ENCODE assay signal across 14 cellular contexts in the genomic region with DNA sequence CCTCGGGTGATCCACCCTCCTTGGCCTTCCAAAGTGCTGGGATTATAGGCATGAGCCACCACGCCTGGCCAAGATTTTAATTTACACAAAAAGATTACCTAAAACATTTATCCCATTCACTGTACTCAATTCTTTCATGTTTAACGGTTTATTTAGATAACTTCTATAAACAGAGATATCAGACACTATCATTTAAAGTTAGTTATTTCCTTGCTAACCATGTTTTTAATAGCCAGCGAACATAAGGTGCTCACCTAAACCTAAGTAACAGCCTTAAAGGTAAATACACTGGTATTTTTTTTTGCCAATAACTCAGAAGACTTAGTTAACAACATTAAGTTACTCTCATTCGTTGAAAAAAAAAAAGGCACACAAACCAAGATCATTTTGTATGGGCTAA.
A peak's percentile ranks its signal among the peaks of the same experiment; 100 is the strongest.
DNase-seq lines count a peak whose midpoint lies in the region; ATAC-seq, FAIRE-seq and TF ChIP-seq lines count a peak whose summit lies in the region.
"Had no signal": no experiment of that assay in that cellular context is flagged by ENCODE, and none has a peak within 500 bp of the region (broad histone marks: within the 10 kb centered on the region; RNA-seq: fewer than 3 reads in every experiment).

No MANE protein-coding gene starts in this region.

- H3K36me3 ChIP-seq in DOHH2 (ENCODE audit: control insufficient read depth, low read length), result peaks cover 20% of the 10 kb centered on the region
- no peaks in the 10 kb centered on the region for H3K36me3 ChIP-seq in pancreas

- no peaks in the 10 kb centered on the region for H3K9me2 ChIP-seq in DOHH2 (replicated peaks; ENCODE audit: control insufficient read depth, low read length)

- no peaks in the 10 kb centered on the region for H3K9me3 Mint-ChIP-seq in endothelial cell (ENCODE audit: unreplicated experiment)
- H3K9me3 Mint-ChIP-seq: CD4-positive, CD25-positive, alpha-beta regulatory T cell; H9; HFFc6 had no signal

- H3K4me2 ChIP-seq in DOHH2 (ENCODE audit: low read length), result peak overlapping the region; percentile 43

- H3K4me3 ChIP-seq in DOHH2 (ENCODE audit: low read length), result no peak overlapping the region
- no peak overlapping the region for H3K4me3 ChIP-seq in LNCaP clone FGC (ENCODE audit: low read depth, low read length)
- no peak overlapping the region for H3K4me3 ChIP-seq in pancreas

- FAIRE-seq in pancreas (lab: Jason Lieb, UNC), result no peak
- FAIRE-seq: A204.1, GM18507 had no signal

- H3K27ac Mint-ChIP-seq in endothelial cell (ENCODE audit: unreplicated experiment), result peak overlapping the region; percentile 17
- H3K27ac Mint-ChIP-seq: CD4-positive, CD25-positive, alpha-beta regulatory T cell; HFFc6 had no signal

- 35 to 36% methylated on average over 5 of the region's 5 CpGs for WGBS in pancreas, 2 donors

- no peaks in the 10 kb centered on the region for H3K27me3 ChIP-seq in DOHH2 (ENCODE audit: control insufficient read depth, low read length)
- no peaks in the 10 kb centered on the region for H3K27me3 ChIP-seq in pancreas

- 0 out of 2 replicates have a peak, but pooled peaks cover 4% of the 10 kb centered on the region for H4K20me1 ChIP-seq in DOHH2 (ENCODE audit: control insufficient read depth, insufficient read depth, low read depth, low read length)

- intact Hi-C loops in pancreas (cut with DNase I), result no loop called here

- H3K4me1 ChIP-seq in DOHH2 (ENCODE audit: control insufficient read depth, low read length) (peaks cover 25% of the 10 kb centered on the region), pancreas (peaks cover 8 to 27% (median 19%) of the 10 kb centered on the region in 3 donors)

- H3K27me3 Mint-ChIP-seq in endothelial cell (ENCODE audit: unreplicated experiment), result no peaks in the 10 kb centered on the region
- H3K27me3 Mint-ChIP-seq: CD4-positive, CD25-positive, alpha-beta regulatory T cell had no signal

- H3K9me3 ChIP-seq in DOHH2 (ENCODE audit: control insufficient read depth, insufficient read depth, low read length), result no peaks in the 10 kb centered on the region
- no peaks in the 10 kb centered on the region for H3K9me3 ChIP-seq in pancreas

- TF ChIP-seq CTCF in DOHH2 (IDR thresholded peaks at IDR 0.05; ENCODE audit: low read depth, low read length, poor library complexity, severe bottlenecking) (no peak), LNCaP clone FGC (IDR thresholded peaks at IDR 0.05; ENCODE audit: control insufficient read depth, extremely low read depth, insufficient read depth) (no peak), endothelial cell (IDR thresholded peaks at IDR 0.05; ENCODE audit: unreplicated experiment) (no peak), pancreas (IDR thresholded peaks at IDR 0.05) (no peak)

- peaks cover 35% of the 10 kb centered on the region for H3K4me1 Mint-ChIP-seq in endothelial cell (ENCODE audit: unreplicated experiment)

- DNase-seq in LNCaP clone FGC (ENCODE audit: low read depth), result peak; percentile 63
- DNase-seq in endothelial cell (ENCODE audit: low spot score), result no peak
- no peak for DNase-seq in pancreas
- no peak for DNase-seq in AG20443 (ENCODE audit: low spot score)
- no peak for DNase-seq in superior temporal gyrus (ENCODE audit: extremely low spot score)
- DNase-seq: CD4-positive, CD25-positive, alpha-beta regulatory T cell; DMS53; GOT3; H9; HFFc6 had no signal

- H3F3A ChIP-seq in DOHH2 (ENCODE audit: control insufficient read depth, insufficient read depth), result peaks cover 3% of the 10 kb centered on the region

- ATAC-seq in pancreas (peak in 3 of 4 donors; percentile 30 to 59 (median 36)), GM18498 (IDR thresholded peaks at IDR 0.05; ENCODE audit: unreplicated experiment) (no peak)

- H3K27ac ChIP-seq in DOHH2 (ENCODE audit: low read depth, low read length) (no peak overlapping the region), pancreas (no peak overlapping the region)

- peaks cover 3% of the 10 kb centered on the region for H3K36me3 Mint-ChIP-seq in endothelial cell (ENCODE audit: low read depth, unreplicated experiment)

- peaks cover 61% of the 10 kb centered on the region for H3K79me2 ChIP-seq in DOHH2 (ENCODE audit: control insufficient read depth, low read length)

- no peak overlapping the region for H3K4me3 Mint-ChIP-seq in endothelial cell (ENCODE audit: unreplicated experiment)
- H3K4me3 Mint-ChIP-seq: H9, HFFc6 had no signal
